In the genomic region with DNA sequence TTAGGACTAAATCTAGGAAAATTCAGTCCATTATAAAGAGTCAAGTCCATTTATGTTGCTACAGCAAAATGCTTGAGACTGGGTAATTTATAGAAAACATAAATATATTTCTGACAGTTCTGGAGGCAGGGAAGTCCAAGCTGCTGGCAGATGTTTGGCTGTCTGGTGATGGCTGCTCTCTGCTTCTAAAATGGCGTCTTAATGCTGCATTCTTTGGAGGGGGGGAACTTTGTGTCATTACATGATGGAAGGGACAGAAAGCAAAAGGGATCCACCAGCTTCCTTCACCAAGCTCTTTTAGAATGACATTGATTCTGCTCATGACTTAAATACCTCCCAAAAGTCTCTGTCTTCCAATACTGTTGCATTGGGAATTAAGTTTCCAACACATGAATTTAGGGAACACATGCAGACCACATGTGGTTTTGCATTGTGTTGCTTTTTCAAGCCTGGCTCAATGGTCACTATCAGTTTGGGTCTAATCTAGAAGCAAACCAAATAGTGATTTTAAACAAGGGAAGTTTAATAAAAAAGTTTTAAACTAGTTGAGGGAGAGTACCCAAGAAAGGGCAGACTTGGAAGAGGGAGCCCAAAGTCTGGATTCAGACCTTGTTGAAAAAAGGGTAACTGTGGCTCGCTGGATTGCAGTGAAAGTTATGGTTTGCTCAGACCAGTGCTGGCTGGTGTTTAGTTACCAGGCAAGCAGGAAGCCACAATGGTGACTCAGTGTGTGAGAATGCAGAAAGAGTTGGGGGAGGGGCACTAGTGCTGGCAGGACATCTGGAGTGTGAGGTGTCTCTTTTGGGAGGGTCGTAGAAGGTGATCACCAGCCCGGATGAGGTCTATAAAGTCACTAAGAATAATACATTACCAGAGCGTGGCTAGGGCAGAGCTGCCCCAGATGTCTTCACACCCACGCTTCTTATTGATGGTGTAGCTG, we compare ENCODE assay signal across 8 cellular contexts. TPM values are rescaled to one million over a fixed set of nuclear protein-coding genes. Genes with fewer than 3 reads are reported as not detected.
DNase-seq lines count a peak whose midpoint lies in the region; ATAC-seq, FAIRE-seq and TF ChIP-seq lines count a peak whose summit lies in the region.

No MANE protein-coding gene starts in this region.

- H3K27me3 ChIP-seq in endothelial cell of umbilical vein (ENCODE audit: control insufficient read depth in 2 of 2, insufficient read depth in 2 of 2, low read length in 2 of 2) (no peaks in the 10 kb centered on the region), small intestine (ENCODE audit: control insufficient read depth in 2 of 2, insufficient read depth in 2 of 2, low read length in 2 of 2) (no peaks in the 10 kb centered on the region)

- TF ChIP-seq POLR2A in endothelial cell of umbilical vein (IDR thresholded peaks at IDR 0.05; ENCODE audit: low read depth, low read length) (peak; percentile 59), erythroblast (IDR thresholded peaks at IDR 0.05; ENCODE audit: low read length) (no peak)

- POLR2A ChIA-PET in endothelial cell of umbilical vein (lab: Charles Lee) = no interaction called here

- dilution Hi-C loops in endothelial cell of umbilical vein (cut with MboI; ENCODE audit: extremely low pct_ligation_motif_present, low sequenced_read_pairs) = no loop called here

- intact Hi-C loops in endothelial cell of umbilical vein (cut with micrococcal nuclease) = loop anchor here (1.0 to 2.0 kb wide), 2 partner anchors 30 to 166 kb away; no protein-coding TSS in a partner anchor

- H3K27ac ChIP-seq in endothelial cell of umbilical vein (ENCODE audit: insufficient read depth, low read depth, low read length) (peak overlapping the region; percentile 80), small intestine (ENCODE audit: low read depth in 1 of 2, low read length in 1 of 2) (no peak overlapping the region)

- no peaks in the 10 kb centered on the region for H4K20me1 ChIP-seq in endothelial cell of umbilical vein (replicated peaks; ENCODE audit: control insufficient read depth, extremely low read depth, insufficient read depth, low read length)

- H3K9ac ChIP-seq in endothelial cell of umbilical vein (replicated peaks; ENCODE audit: extremely low read depth, insufficient read depth, low read length) = peak overlapping the region; percentile 69

- peak overlapping the region; percentile 78 for H3K4me2 ChIP-seq in endothelial cell of umbilical vein (ENCODE audit: insufficient read depth, low read length)

- TSS peak; percentile 100 for BruUV-seq in endothelial cell of umbilical vein (replicated peaks; lab: Mats Ljungman, UMichigan)

- DNase-seq in EL (peak; percentile 90), RCC 7860 (ENCODE audit: low spot score) (peak; percentile 80), endothelial cell of umbilical vein (ENCODE audit: low read depth, low spot score) (peak; percentile 89), small intestine (peak; percentile 4), erythroblast (lab: John Stamatoyannopoulos, UW) (no peak), NCI-H524 (lab: John Stamatoyannopoulos, UW) (no peak)

- FAIRE-seq in RCC 7860 (lab: Jason Lieb, UNC) (peak; percentile 78), endothelial cell of umbilical vein (lab: Jason Lieb, UNC) (peak; percentile 64), small intestine (lab: Jason Lieb, UNC) (no peak)

- ATAC-seq in GM19372 (IDR thresholded peaks at IDR 0.05; ENCODE audit: low read depth, unreplicated experiment) (peak; percentile 80), HG03175 (IDR thresholded peaks at IDR 0.05; ENCODE audit: unreplicated experiment) (peak; percentile 85)

- no peaks in the 10 kb centered on the region for H3K9me3 ChIP-seq in endothelial cell of umbilical vein (replicated peaks; ENCODE audit: control insufficient read depth, insufficient read depth, low read length)
- H3K9me3 ChIP-seq in small intestine (ENCODE audit: control insufficient read depth, low read depth) = no peaks in the 10 kb centered on the region

- H3K4me3 ChIP-seq in endothelial cell of umbilical vein (replicated peaks in 1 of 3; ENCODE audit: insufficient read depth in 1 of 3, low read depth in 1 of 3, low read length in 3 of 3) (no peak overlapping the region), small intestine (ENCODE audit: low read depth in 1 of 2, low read length in 2 of 2) (no peak overlapping the region)

- CTCF ChIA-PET in endothelial cell of umbilical vein (lab: Charles Lee) = interaction anchor here (1.1 kb wide), 1 partner anchor 56 kb away, joined by 3 read pairs; no protein-coding TSS in a partner anchor

- H3K4me1 ChIP-seq in endothelial cell of umbilical vein (ENCODE audit: control insufficient read depth, extremely low read depth, insufficient read depth, low read length) = peaks cover 31% of the 10 kb centered on the region
- H3K4me1 ChIP-seq in small intestine (ENCODE audit: control insufficient read depth in 2 of 2, insufficient read depth in 1 of 2, low read depth in 1 of 2, low read length in 1 of 2) = no peaks in the 10 kb centered on the region

- no peaks in the 10 kb centered on the region for H3K9me1 ChIP-seq in endothelial cell of umbilical vein (replicated peaks; ENCODE audit: control insufficient read depth, extremely low read depth, insufficient read depth, low read length)

- H3K36me3 ChIP-seq in endothelial cell of umbilical vein (ENCODE audit: control insufficient read depth in 2 of 2, extremely low read depth in 1 of 2, insufficient read depth in 2 of 2, low read length in 2 of 2) (no peaks in the 10 kb centered on the region), small intestine (ENCODE audit: control insufficient read depth in 2 of 2, insufficient read depth in 2 of 2, low read length in 2 of 2) (no peaks in the 10 kb centered on the region)

- H3K79me2 ChIP-seq in endothelial cell of umbilical vein (ENCODE audit: control insufficient read depth, insufficient read depth, low read length) = no peaks in the 10 kb centered on the region

- no peak for TF ChIP-seq CTCF in endothelial cell of umbilical vein (IDR thresholded peaks at IDR 0.05; ENCODE audit: extremely low read depth in 1 of 2, insufficient read depth in 1 of 2, low read depth in 1 of 2, low read length in 2 of 2)

- H2AFZ ChIP-seq in endothelial cell of umbilical vein (ENCODE audit: low read depth, low read length) = peak overlapping the region; percentile 50

- whole genome bisulfite sequencing in small intestine, 3 donors = 49 to 55% (median 53%) methylated on average over 6 of the region's 6 CpGs

TF ChIP-seq in endothelial cell of umbilical vein, 7 proteins besides CTCF, POLR2A, EP300 and RAD21:
- TF ChIP-seq FOS (IDR thresholded peaks at IDR 0.05; ENCODE audit: borderline replicate concordance, insufficient read depth, low read length) (peak; percentile 85), POLR2AphosphoS5 (IDR thresholded peaks at IDR 0.05; ENCODE audit: insufficient read depth, low read depth, low read length) (peak; percentile 92), GATA2 (IDR thresholded peaks at IDR 0.05; ENCODE audit: insufficient read depth, insufficient read length, low read depth, low read length) (peak; percentile 24), EZH2 (IDR thresholded peaks at IDR 0.05; ENCODE audit: borderline replicate concordance, low read depth, low read length, severe bottlenecking) (no peak), MYC (IDR thresholded peaks at IDR 0.05; ENCODE audit: low read depth, low read length) (peak; percentile 29), JUN (IDR thresholded peaks at IDR 0.05; ENCODE audit: borderline replicate concordance, insufficient read depth, insufficient read length, low read depth) (peak; percentile 90)
- TF ChIP-seq, protein P1, sequence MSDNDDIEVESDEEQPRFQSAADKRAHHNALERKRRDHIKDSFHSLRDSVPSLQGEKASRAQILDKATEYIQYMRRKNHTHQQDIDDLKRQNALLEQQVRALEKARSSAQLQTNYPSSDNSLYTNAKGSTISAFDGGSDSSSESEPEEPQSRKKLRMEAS (IDR thresholded peaks at IDR 0.05; ENCODE audit: insufficient read depth, insufficient read length) = no peak
TF ChIP-seq in endothelial cell of umbilical vein: peak in this region for 5.

RNA-seq across cellular contexts. Expression of gene C18orf54, which starts 30.8 kb away (rescaled TPM):
- 20.8 and 21.4 TPM in 2 replicates for total RNA-seq in endothelial cell of umbilical vein
- polyA plus RNA-seq in endothelial cell of umbilical vein = 2.6 and 4.2 TPM in 2 replicates
- 4.5 and 4.8 TPM in 2 replicates for polyA plus RNA-seq in endothelial cell of umbilical vein (2011; cell fraction: cytosol; rRNA removed)
- 5.7 and 9.9 TPM in 2 replicates for polyA plus RNA-seq in endothelial cell of umbilical vein (2011; cell fraction: nucleus; rRNA removed)
- 5.7 and 10.7 TPM in 2 replicates for polyA plus RNA-seq in endothelial cell of umbilical vein (2012)
- polyA minus RNA-seq in endothelial cell of umbilical vein = 4.4 and 4.7 TPM in 2 replicates
- polyA minus RNA-seq in endothelial cell of umbilical vein (2011; cell fraction: cytosol; rRNA and poly(A)+ RNA removed) = 5.1 TPM
- 6.3 and 9.3 TPM in 2 replicates for polyA minus RNA-seq in endothelial cell of umbilical vein (2011; cell fraction: nucleus; rRNA and poly(A)+ RNA removed)
- polyA plus RNA-seq in small intestine = under 1 TPM in 2 of 3 donors, not detected in 1; 0.27 to 0.79 TPM

RNA-seq across cellular contexts. Expression of gene STARD6, which starts 30.8 kb away (rescaled TPM):
- not detected in 2 replicates for total RNA-seq in endothelial cell of umbilical vein
- polyA plus RNA-seq in endothelial cell of umbilical vein = not detected in 2 replicates
- polyA plus RNA-seq in endothelial cell of umbilical vein (2011; cell fraction: cytosol; rRNA removed) = 0.08 and 0.16 TPM in 2 replicates
- polyA plus RNA-seq in endothelial cell of umbilical vein (2011; cell fraction: nucleus; rRNA removed) = 0.21 TPM in 1 of 2 replicates, not detected in the other
- polyA plus RNA-seq in endothelial cell of umbilical vein (2012) = 0.68 TPM in 1 of 2 replicates, not detected in the other
- not detected in 2 replicates for polyA minus RNA-seq in endothelial cell of umbilical vein
- polyA minus RNA-seq in endothelial cell of umbilical vein (2011; cell fraction: cytosol; rRNA and poly(A)+ RNA removed) = not detected
- polyA minus RNA-seq in endothelial cell of umbilical vein (2011; cell fraction: nucleus; rRNA and poly(A)+ RNA removed) = not detected in 2 replicates
- polyA plus RNA-seq in small intestine = not detected

Comparison
In these comparisons a context has a peak if more than half of its experiments do, and no peak if none do; other contexts are left out.
1. DNase-seq: peak in EL (single experiment), RCC 7860 (single experiment), endothelial cell of umbilical vein (single experiment) and small intestine (single experiment); none in erythroblast (0 of 2) and NCI-H524 (0 of 2).